Comparison of ENCODE assay signal across 12 cellular contexts in genomic region chr6:111739257-111739696, GRCh38.
DNase-seq lines count a peak whose midpoint lies in the region; ATAC-seq and TF ChIP-seq lines count a peak whose summit lies in the region.
"Had no signal": no experiment of that assay in that cellular context is flagged by ENCODE, and none has a peak within 500 bp of the region (broad histone marks: within the 10 kb centered on the region; RNA-seq: fewer than 3 reads in every experiment).

No MANE protein-coding gene starts in this region.

- H3K27ac Mint-ChIP-seq in activated CD8-positive, alpha-beta memory T cell treated with anti-CD3 and anti-CD28 coated beads, Interleukin-2, amount 10 ng/mL, durations not matched to agents 7 days and 5 days, result peak overlapping the region; percentile 65
- peak overlapping the region; percentile 20 for H3K27ac Mint-ChIP-seq in activated CD4-positive, alpha-beta memory T cell treated with anti-CD3 and anti-CD28 coated beads, Interleukin-2, amount 10 ng/mL, durations not matched to agents 7 days and 5 days
- no peak overlapping the region for H3K27ac Mint-ChIP-seq in osteocyte (ENCODE audit: unreplicated experiment)

- H3K4me1 ChIP-seq in spleen, result peaks cover 17 to 100% (median 80%) of the 10 kb centered on the region in 6 donors
- H3K4me1 ChIP-seq in psoas muscle, result peaks cover 10% of the 10 kb centered on the region

- H3K27me3 ChIP-seq in spleen (replicated peaks in 1 of 7), result no peaks in the 10 kb centered on the region
- no peaks in the 10 kb centered on the region for H3K27me3 ChIP-seq in psoas muscle (ENCODE audit: insufficient read depth in 3 of 3, low read length in 2 of 3)

- no peak for TF ChIP-seq POLR2A in spleen (IDR thresholded peaks at IDR 0.05)

- H3K4me1 Mint-ChIP-seq in activated CD8-positive, alpha-beta memory T cell treated with anti-CD3 and anti-CD28 coated beads, Interleukin-2, amount 10 ng/mL, durations not matched to agents 7 days and 5 days, result peaks cover 98% of the 10 kb centered on the region
- H3K4me1 Mint-ChIP-seq in activated CD4-positive, alpha-beta memory T cell treated with anti-CD3 and anti-CD28 coated beads, Interleukin-2, amount 10 ng/mL, durations not matched to agents 7 days and 5 days, result peaks cover 79% of the 10 kb centered on the region
- H3K4me1 Mint-ChIP-seq in osteocyte (ENCODE audit: unreplicated experiment), result peaks cover 31% of the 10 kb centered on the region

- H3K4me3 Mint-ChIP-seq in activated CD8-positive, alpha-beta memory T cell treated with anti-CD3 and anti-CD28 coated beads, Interleukin-2, amount 10 ng/mL, durations not matched to agents 7 days and 5 days, result no peak overlapping the region
- no peak overlapping the region for H3K4me3 Mint-ChIP-seq in activated CD4-positive, alpha-beta memory T cell treated with anti-CD3 and anti-CD28 coated beads, Interleukin-2, amount 10 ng/mL, durations not matched to agents 7 days and 5 days
- H3K4me3 Mint-ChIP-seq in osteocyte (ENCODE audit: unreplicated experiment), result no peak overlapping the region

- no peak for ATAC-seq in activated CD8-positive, alpha-beta memory T cell treated with anti-CD3 and anti-CD28 coated beads, Interleukin-2, amount 10 ng/mL, durations not matched to agents 7 days and 5 days
- ATAC-seq in HG02588 (IDR thresholded peaks at IDR 0.05; ENCODE audit: unreplicated experiment) (peak; percentile 63), psoas muscle (no peak)

- H3K4me3 ChIP-seq in spleen, result no peak overlapping the region
- H3K4me3 ChIP-seq in psoas muscle, result no peak overlapping the region

- TF ChIP-seq CTCF in spleen (IDR thresholded peaks at IDR 0.05 in 8 of 11, conservative IDR thresholded peaks at IDR 0.05 in 3 of 11) (no peak), psoas muscle (IDR thresholded peaks at IDR 0.05) (no peak), osteocyte (IDR thresholded peaks at IDR 0.05) (no peak)

- H3K9me3 ChIP-seq in spleen, result no peaks in the 10 kb centered on the region
- no peaks in the 10 kb centered on the region for H3K9me3 ChIP-seq in psoas muscle

- 45 to 76% (median 66%) methylated on average over 4 of the region's 4 CpGs for WGBS in spleen, 5 donors
- WGBS in psoas muscle, 3 donors, result 55 to 69% (median 61%) methylated on average over 3 to 4 of the region's 4 CpGs

- H3K36me3 Mint-ChIP-seq in activated CD8-positive, alpha-beta memory T cell treated with anti-CD3 and anti-CD28 coated beads, Interleukin-2, amount 10 ng/mL, durations not matched to agents 7 days and 5 days, result peaks cover 81% of the 10 kb centered on the region
- H3K36me3 Mint-ChIP-seq in activated CD4-positive, alpha-beta memory T cell treated with anti-CD3 and anti-CD28 coated beads, Interleukin-2, amount 10 ng/mL, durations not matched to agents 7 days and 5 days (ENCODE audit: low read depth), result peaks cover 85% of the 10 kb centered on the region
- H3K36me3 Mint-ChIP-seq in osteocyte (ENCODE audit: unreplicated experiment), result peaks cover 22% of the 10 kb centered on the region

- no peaks in the 10 kb centered on the region for H3K27me3 Mint-ChIP-seq in activated CD8-positive, alpha-beta memory T cell treated with anti-CD3 and anti-CD28 coated beads, Interleukin-2, amount 10 ng/mL, durations not matched to agents 7 days and 5 days
- no peaks in the 10 kb centered on the region for H3K27me3 Mint-ChIP-seq in activated CD4-positive, alpha-beta memory T cell treated with anti-CD3 and anti-CD28 coated beads, Interleukin-2, amount 10 ng/mL, durations not matched to agents 7 days and 5 days
- no peaks in the 10 kb centered on the region for H3K27me3 Mint-ChIP-seq in osteocyte (ENCODE audit: unreplicated experiment)

- POLR2A ChIA-PET in activated CD4-positive, alpha-beta memory T cell treated with anti-CD3 and anti-CD28 coated beads, Interleukin-2, amount 10 ng/mL, durations not matched to agents 7 days and 5 days (lab: Charles Lee), result no interaction called here

- peaks cover 0 to 29% (median 0%) of the 10 kb centered on the region in 6 donors for H3K36me3 ChIP-seq in spleen
- H3K36me3 ChIP-seq in psoas muscle (ENCODE audit: insufficient read depth in 1 of 2, low read depth in 1 of 2), result no peaks in the 10 kb centered on the region

- peak overlapping the region in 5 of 8 donors; percentile 6 to 75 (median 46) for H3K27ac ChIP-seq in spleen
- no peak overlapping the region for H3K27ac ChIP-seq in psoas muscle

- H3K9me3 Mint-ChIP-seq in activated CD8-positive, alpha-beta memory T cell treated with anti-CD3 and anti-CD28 coated beads, Interleukin-2, amount 10 ng/mL, durations not matched to agents 7 days and 5 days (ENCODE audit: low read depth), result peaks cover 2% of the 10 kb centered on the region
- no peaks in the 10 kb centered on the region for H3K9me3 Mint-ChIP-seq in activated CD4-positive, alpha-beta memory T cell treated with anti-CD3 and anti-CD28 coated beads, Interleukin-2, amount 10 ng/mL, durations not matched to agents 7 days and 5 days
- no peaks in the 10 kb centered on the region for H3K9me3 Mint-ChIP-seq in osteocyte (ENCODE audit: unreplicated experiment)

- intact Hi-C loops in spleen (cut with DNase I; ENCODE audit: low total_unique reads) (no loop called here), psoas muscle (cut with DNase I) (no loop called here)

- DNase-seq in activated CD8-positive, alpha-beta memory T cell treated with anti-CD3 and anti-CD28 coated beads, Interleukin-2, amount 10 ng/mL, durations not matched to agents 7 days and 5 days, result peak; percentile 33
- no peak for DNase-seq in activated CD8-positive, alpha-beta memory T cell treated with anti-CD3 and anti-CD28 coated beads, Interleukin-2, amount 50 U/mL, for 48 hours
- no peak for DNase-seq in activated CD4-positive, alpha-beta memory T cell treated with anti-CD3 and anti-CD28 coated beads, Interleukin-2, amount 10 ng/mL, durations not matched to agents 7 days and 5 days
- DNase-seq in spleen (peak; percentile 79), psoas muscle (no peak), osteocyte (ENCODE audit: extremely low spot score, unreplicated experiment) (no peak), AG08396 (ENCODE audit: low spot score) (no peak)
- DNase-seq: activated CD4-positive, alpha-beta T cell treated with anti-CD3 and anti-CD28 coated beads for 4 hours; NCI-H1436; NCI-H748 treated with DMSO at 0.1 percent for 48 hours; trophoblast cell had no signal

- CTCF ChIA-PET in activated CD8-positive, alpha-beta memory T cell treated with anti-CD3 and anti-CD28 coated beads, Interleukin-2, amount 10 ng/mL, durations not matched to agents 7 days and 5 days (lab: Charles Lee), result no interaction called here
- CTCF ChIA-PET in activated CD4-positive, alpha-beta memory T cell treated with anti-CD3 and anti-CD28 coated beads, Interleukin-2, amount 10 ng/mL, durations not matched to agents 7 days and 5 days (lab: Charles Lee), result no interaction called here

Comparison
In these comparisons a context has a peak if more than half of its experiments do, and no peak if none do; other contexts are left out.
1. DNase-seq: peak in activated CD8-positive, alpha-beta memory T cell treated with anti-CD3 and anti-CD28 coated beads, Interleukin-2, amount 10 ng/mL, durations not matched to agents 7 days and 5 days (single experiment) and spleen (single experiment); none in activated CD8-positive, alpha-beta memory T cell treated with anti-CD3 and anti-CD28 coated beads, Interleukin-2, amount 50 U/mL, for 48 hours (single experiment), activated CD4-positive, alpha-beta memory T cell treated with anti-CD3 and anti-CD28 coated beads, Interleukin-2, amount 10 ng/mL, durations not matched to agents 7 days and 5 days (single experiment), psoas muscle (0 of 2), osteocyte (single experiment) and AG08396 (single experiment).